ENCODE assay signal across 1 cellular context in genomic region chr17:32111141-32111771, GRCh38.
TF ChIP-seq lines count a peak whose summit lies in the region.

No MANE protein-coding gene starts in this region.

TF ChIP-seq in endothelial cell of umbilical vein, 7 proteins besides CTCF, POLR2A, EP300 and RAD21 (continued from another document):
- TF ChIP-seq MAX (IDR thresholded peaks at IDR 0.05; ENCODE audit: insufficient read depth, insufficient read length) = no peak
TF ChIP-seq in endothelial cell of umbilical vein: peak in this region for 0.
